In the genomic region with DNA sequence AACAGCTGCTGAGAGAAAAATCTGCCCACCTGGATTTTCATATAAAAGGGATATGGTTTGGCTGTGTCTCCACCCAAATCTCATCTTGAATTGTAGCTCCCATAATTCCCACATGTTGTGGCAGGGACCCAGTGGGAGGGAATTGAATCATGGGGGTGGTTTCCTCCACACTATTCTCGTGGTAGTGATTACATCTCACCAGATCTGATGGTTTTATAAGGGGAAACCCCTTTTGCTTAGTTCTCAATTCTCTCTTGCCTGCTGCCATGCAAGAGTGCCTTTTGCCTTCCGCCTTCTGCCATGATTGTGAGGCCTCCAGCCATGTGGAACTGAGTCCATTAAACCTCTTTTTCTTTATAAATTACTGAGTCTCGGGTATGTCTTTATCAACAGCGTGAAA, we compare ENCODE assay signal across 14 cellular contexts. TPM values are rescaled to one million over a fixed set of nuclear protein-coding genes. Genes with fewer than 3 reads are reported as not detected.
DNase-seq lines count a peak whose midpoint lies in the region; ATAC-seq lines count a peak whose summit lies in the region.
"Had no signal": no experiment of that assay in that cellular context is flagged by ENCODE, and none has a peak within 500 bp of the region (broad histone marks: within the 10 kb centered on the region; RNA-seq: fewer than 3 reads in every experiment).

No MANE protein-coding gene starts in this region.

- intact Hi-C loops in left ventricle myocardium superior (cut with micrococcal nuclease) = no loop called here

- H3K27ac Mint-ChIP-seq in T-helper 2 cell treated with Interferon-gamma antibody and Interleukin-4, amounts not matched to agents 5 μg/mL and 100 μg/mL, for 36 hours = no peak overlapping the region
- H3K27ac Mint-ChIP-seq: brain had no signal

- peaks cover 15% of the 10 kb centered on the region for H3K9me3 Mint-ChIP-seq in T-helper 2 cell treated with Interferon-gamma antibody and Interleukin-4, amounts not matched to agents 5 μg/mL and 100 μg/mL, for 36 hours

- ATAC-seq in GM18907 (IDR thresholded peaks at IDR 0.05; ENCODE audit: unreplicated experiment) = peak; percentile 64
- peak; percentile 52 for ATAC-seq in HG02885 (IDR thresholded peaks at IDR 0.05; ENCODE audit: poor library complexity, unreplicated experiment)
- no peak for ATAC-seq in left ventricle myocardium superior

- no peaks in the 10 kb centered on the region for H3K27me3 ChIP-seq in MG63
- H3K27me3 ChIP-seq: ovary, Peyer's patch, vagina had no signal

- DNase-seq in CD1c-positive myeloid dendritic cell (ENCODE audit: extremely low spot score) (peak; percentile 64), amygdala (lab: John Stamatoyannopoulos, UW) (no peak), left ventricle myocardium superior (no peak), MG63 (no peak), NK-92 (lab: John Stamatoyannopoulos, UW; ENCODE audit: unreplicated experiment) (no peak)
- DNase-seq in T-helper 2 cell treated with Interferon-gamma antibody and Interleukin-4, amounts not matched to agents 5 μg/mL and 100 μg/mL, for 36 hours (ENCODE audit: low spot score) = peak; percentile 46
- DNase-seq: Calu3, NCI-H2081, ovary, Peyer's patch had no signal

- no peaks in the 10 kb centered on the region for H3K9me3 ChIP-seq in MG63
- H3K9me3 ChIP-seq: ovary, Peyer's patch, vagina had no signal

- H3K36me3 ChIP-seq in MG63 = no peaks in the 10 kb centered on the region
- H3K36me3 ChIP-seq: ovary, Peyer's patch, vagina had no signal

- no peaks in the 10 kb centered on the region for H3K36me3 Mint-ChIP-seq in T-helper 2 cell treated with Interferon-gamma antibody and Interleukin-4, amounts not matched to agents 5 μg/mL and 100 μg/mL, for 36 hours (ENCODE audit: low read depth)
- H3K36me3 Mint-ChIP-seq: brain had no signal

- peaks cover 12% of the 10 kb centered on the region for H3K4me1 Mint-ChIP-seq in T-helper 2 cell treated with Interferon-gamma antibody and Interleukin-4, amounts not matched to agents 5 μg/mL and 100 μg/mL, for 36 hours (ENCODE audit: low read depth)

- H3K4me3 Mint-ChIP-seq in T-helper 2 cell treated with Interferon-gamma antibody and Interleukin-4, amounts not matched to agents 5 μg/mL and 100 μg/mL, for 36 hours = no peak overlapping the region

- no peak overlapping the region for H3K4me3 ChIP-seq in MG63
- H3K4me3 ChIP-seq: ovary, Peyer's patch, vagina had no signal

- peaks cover 16% of the 10 kb centered on the region for H3K27me3 Mint-ChIP-seq in T-helper 2 cell treated with Interferon-gamma antibody and Interleukin-4, amounts not matched to agents 5 μg/mL and 100 μg/mL, for 36 hours (ENCODE audit: low read depth)

RNA-seq across cellular contexts. Expression of a gene that starts 20.8 kb away (rescaled TPM):
- total RNA-seq in left ventricle myocardium superior = 1.3 TPM
- 15.0 and 17.9 TPM in 2 replicates for total RNA-seq in MG63 (2014; rRNA removed; shearing (Covaris generic); ENCODE audit: low replicate concordance)

Comparison
In these comparisons a context has a peak if more than half of its experiments do, and no peak if none do; other contexts are left out.
1. DNase-seq: peak in CD1c-positive myeloid dendritic cell (single experiment) and T-helper 2 cell treated with Interferon-gamma antibody and Interleukin-4, amounts not matched to agents 5 μg/mL and 100 μg/mL, for 36 hours (single experiment); none in amygdala (0 of 56), left ventricle myocardium superior (single experiment), MG63 (single experiment) and NK-92 (single experiment).